In genomic region chr6:32779036-32779435, GRCh38 we compare ENCODE assay signal across 31 cellular contexts. TPM values are rescaled to one million over a fixed set of nuclear protein-coding genes. Genes with fewer than 3 reads are reported as not detected.
"Had no signal": no experiment of that assay in that cellular context is flagged by ENCODE, and none has a peak within 500 bp of the region (broad histone marks: within the 10 kb centered on the region; RNA-seq: fewer than 3 reads in every experiment).

No MANE protein-coding gene starts in this region.

- H3K36me3 ChIP-seq: neural progenitor cell, ovary, right lobe of liver, spleen, stomach, thoracic aorta, thyroid gland, transverse colon, upper lobe of right lung, uterus had no signal

- DNase-seq: naive thymus-derived CD4-positive, alpha-beta T cell; natural killer cell; occipital lobe; ovary; posterior cingulate gyrus; psoas muscle; right cardiac atrium; right lobe of liver; spleen; stimulated activated CD4-positive, alpha-beta T cell treated with anti-CD3 and anti-CD28 coated beads, Interleukin-12 subunit alpha, Interleukin-12 subunit beta, amount 100 ng/mL, for 4 hours; stimulated activated CD4-positive, alpha-beta T cell treated with anti-CD3 and anti-CD28 coated beads, Interleukin-1b, Interleukin-23, amount 100 ng/mL, for 48 hours; stimulated activated CD4-positive, alpha-beta T cell treated with anti-CD3 and anti-CD28 coated beads, Interleukin-4, amount 100 ng/mL, for 1 hour; stimulated activated CD4-positive, alpha-beta T cell treated with anti-CD3 and anti-CD28 coated beads, Interleukin-4, amount 100 ng/mL, for 4 hours; stimulated activated CD8-positive, alpha-beta memory T cell treated with anti-CD3 and anti-CD28 coated beads, Interleukin-4, amount 100 ng/mL, for 48 hours; stimulated activated naive CD4-positive, alpha-beta T cell; stimulated activated naive CD8-positive, alpha-beta T cell treated with anti-CD3 and anti-CD28 coated beads, Interleukin-15, Interleukin-2, amounts not matched to agents 100 U/mL and 50 U/mL, for 24 hours; stomach; thyroid gland; transverse colon; upper lobe of right lung; uterus had no signal

- H3K4me3 ChIP-seq: neural progenitor cell, ovary, psoas muscle, right lobe of liver, skin epidermis, smooth muscle cell, spleen, stomach, thoracic aorta, thyroid gland, transverse colon, upper lobe of right lung, uterus had no signal

- H3K9me3 ChIP-seq: ovary, psoas muscle, right lobe of liver, stomach, thoracic aorta, thyroid gland, transverse colon, upper lobe of right lung, uterus had no signal

- H3K4me1 ChIP-seq: neural progenitor cell, parathyroid adenoma, psoas muscle, right lobe of liver, stomach, thyroid gland, upper lobe of right lung, uterus had no signal

- H3K27me3 ChIP-seq: neural progenitor cell, ovary, right lobe of liver, spleen, stomach, thyroid gland, transverse colon, upper lobe of right lung, uterus had no signal

- ATAC-seq: naive thymus-derived CD4-positive, alpha-beta T cell; natural killer cell; psoas muscle; right cardiac atrium; right lobe of liver; stimulated activated memory B cell treated with anti-CD40 and anti-IgM and Interleukin-4, amounts not matched to agents 10 μg/mL and 1 μg/mL and 100 μg/mL, for 72 hours; stimulated activated naive CD8-positive, alpha-beta T cell treated with anti-CD3 and anti-CD28 coated beads, Interleukin-15, Interleukin-2, amounts not matched to agents 100 U/mL and 50 U/mL, for 24 hours; upper lobe of right lung had no signal

- H3K27ac ChIP-seq: neural progenitor cell, ovary, parathyroid adenoma, psoas muscle, right lobe of liver, skin epidermis, spleen, stomach, thoracic aorta, thyroid gland, transverse colon, upper lobe of right lung, uterus had no signal

RNA-seq across cellular contexts. Expression of gene HLA-DQB2, which starts 15.7 kb away (rescaled TPM):
- total RNA-seq: occipital lobe, osteoblast, progenitor cell of endocrine pancreas, renal cortical epithelial cell, smooth muscle cell, temporal lobe had no signal

RNA-seq across cellular contexts. Expression of gene HLA-DOB, which starts 37.8 kb away (rescaled TPM):
- total RNA-seq: occipital lobe, progenitor cell of endocrine pancreas, renal cortical epithelial cell, temporal lobe had no signal

RNA-seq across cellular contexts. Expression of gene HLA-DQA2, which starts 37.8 kb away (rescaled TPM):
- total RNA-seq: osteoblast, renal cortical epithelial cell, smooth muscle cell, temporal lobe had no signal
